Comparison of ENCODE assay signal across 8 cellular contexts in the genomic region with DNA sequence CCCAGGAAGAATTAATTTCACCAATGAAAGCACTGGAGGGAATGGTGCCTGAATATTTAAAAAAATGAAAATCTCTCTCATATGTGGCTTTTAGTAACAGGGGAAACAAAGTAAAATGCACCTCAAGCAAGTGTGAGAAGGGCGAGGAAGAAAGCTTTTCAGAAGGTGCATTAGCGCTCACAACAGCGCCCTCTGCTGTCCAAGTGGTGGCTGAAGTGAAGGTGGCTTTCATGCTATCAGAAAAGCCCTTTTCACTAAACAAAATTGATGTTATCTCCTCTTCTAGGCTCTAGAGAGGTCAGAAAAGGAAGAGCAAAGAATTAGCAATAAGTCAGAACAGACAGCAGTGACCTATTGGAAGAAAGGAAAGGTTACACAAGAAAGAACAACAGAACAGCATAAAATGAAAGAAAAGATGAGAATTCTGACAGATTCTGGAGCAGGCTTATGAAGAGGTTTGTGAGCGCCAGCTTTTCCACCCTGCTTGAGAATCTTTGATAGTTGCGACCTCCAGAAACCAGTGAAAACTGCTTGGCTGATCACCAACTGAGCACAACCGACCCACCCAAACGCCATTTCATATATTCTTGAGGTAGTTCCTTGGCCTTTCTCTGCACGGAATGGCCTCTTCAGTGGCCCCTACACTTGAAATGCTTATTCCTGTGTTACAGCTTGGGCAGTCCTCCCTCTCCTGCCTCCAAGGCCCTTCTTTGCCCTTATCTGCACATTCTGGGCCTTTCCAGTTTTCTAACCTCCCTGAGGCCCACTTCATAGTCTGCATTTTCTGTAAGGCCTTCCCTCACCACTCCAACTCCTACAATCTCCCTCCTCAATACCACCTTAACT. TPM values are rescaled to one million over a fixed set of nuclear protein-coding genes. Genes with fewer than 3 reads are reported as not detected.
DNase-seq lines count a peak whose midpoint lies in the region; ATAC-seq lines count a peak whose summit lies in the region.

No MANE protein-coding gene starts in this region.

- ATAC-seq in GM19467 (IDR thresholded peaks at IDR 0.05; ENCODE audit: unreplicated experiment) = no peak

- H2AK5ac ChIP-seq in mesendoderm (ENCODE audit: low read length) = no peak overlapping the region

- no peak overlapping the region for H4K8ac ChIP-seq in mesendoderm (ENCODE audit: low read depth, low read length)

- H2BK120ac ChIP-seq in mesendoderm (ENCODE audit: low read depth, low read length) = no peak overlapping the region

- H2BK15ac ChIP-seq in mesendoderm (replicated peaks; ENCODE audit: low read depth) = no peak overlapping the region

- H3K4me3 ChIP-seq in mesendoderm (ENCODE audit: low read length) = no peak overlapping the region

- DNase-seq in GM03348 (ENCODE audit: low spot score) = peak; percentile 72
- peak; percentile 31 for DNase-seq in HCEC 1CT
- peak; percentile 5 for DNase-seq in NCI-H2171 (lab: John Stamatoyannopoulos, UW)
- DNase-seq in activated CD4-positive, alpha-beta T cell treated with anti-CD3 and anti-CD28 coated beads, Interleukin-2, amount 50 U/mL, for 24 hours (ENCODE audit: low read depth in 1 of 2, low spot score in 1 of 2) = peak; percentile 41 to 62
- DNase-seq in ecto neural progenitor cell (ENCODE audit: low spot score) = peak; percentile 65
- DNase-seq in mesendoderm = peak; percentile 78
- DNase-seq in stimulated activated CD8-positive, alpha-beta memory T cell treated with anti-CD3 and anti-CD28 coated beads, Interleukin-4, amount 100 ng/mL, for 1 hour (ENCODE audit: low read depth in 2 of 2, low spot score in 1 of 2) = peak; percentile 41 to 56

- H4K5ac ChIP-seq in mesendoderm (ENCODE audit: low read length) = no peak overlapping the region

- no peak overlapping the region for H2BK5ac ChIP-seq in mesendoderm (ENCODE audit: low read length)

- no peak overlapping the region for H3K4ac ChIP-seq in mesendoderm (ENCODE audit: low read depth, low read length)

- H3K23ac ChIP-seq in mesendoderm (ENCODE audit: low read length) = no peak overlapping the region

- H3K56ac ChIP-seq in mesendoderm (ENCODE audit: low read length) = no peak overlapping the region

- no peak overlapping the region for H3K4me2 ChIP-seq in mesendoderm (ENCODE audit: low read length)

- no CpG with 5 or more reads among the region's 8 CpGs for WGBS in mesendoderm (ENCODE audit: extremely low coverage, insufficient coverage, low lambda C conversion rate)

- no peaks in the 10 kb centered on the region for H3K79me1 ChIP-seq in mesendoderm (ENCODE audit: low read length)

- H3K18ac ChIP-seq in mesendoderm (ENCODE audit: low read length) = no peak overlapping the region

- H3K79me2 ChIP-seq in mesendoderm (ENCODE audit: control insufficient read depth, insufficient read depth, low read length) = no peaks in the 10 kb centered on the region

- no peak overlapping the region for H3K9ac ChIP-seq in mesendoderm (ENCODE audit: low read length)

- no peaks in the 10 kb centered on the region for H3K27me3 ChIP-seq in mesendoderm (ENCODE audit: insufficient read depth, low read length, poor library complexity)

- no peak overlapping the region for H3K27ac ChIP-seq in mesendoderm (ENCODE audit: low read depth, low read length)

- H3K4me1 ChIP-seq in mesendoderm (ENCODE audit: control insufficient read depth, low read depth, low read length) = no peaks in the 10 kb centered on the region

- no peaks in the 10 kb centered on the region for H3K36me3 ChIP-seq in mesendoderm (ENCODE audit: control insufficient read depth, insufficient read depth, low read length)

RNA-seq across cellular contexts. Expression of a gene that starts 45.3 kb away (rescaled TPM):
- polyA plus RNA-seq in mesendoderm (2013, experiment 1 of 2) = not detected
- not detected for polyA plus RNA-seq in mesendoderm (2013, experiment 2 of 2)

Comparison
In these comparisons a context has a peak if more than half of its experiments do, and no peak if none do; other contexts are left out.
1. DNase-seq: peak in every context shown above with its lines; median percentile 78 in mesendoderm; 72 in GM03348; 65 in ecto neural progenitor cell; 52 in activated CD4-positive, alpha-beta T cell treated with anti-CD3 and anti-CD28 coated beads, Interleukin-2, amount 50 U/mL, for 24 hours; 48 in stimulated activated CD8-positive, alpha-beta memory T cell treated with anti-CD3 and anti-CD28 coated beads, Interleukin-4, amount 100 ng/mL, for 1 hour; 31 in HCEC 1CT; 5 in NCI-H2171.